16 cellular contexts compared by ENCODE assay signal in genomic region chr2:208515099-208515498, GRCh38.
DNase-seq lines count a peak whose midpoint lies in the region; ATAC-seq and TF ChIP-seq lines count a peak whose summit lies in the region.
"Had no signal": no experiment of that assay in that cellular context is flagged by ENCODE, and none has a peak within 500 bp of the region (broad histone marks: within the 10 kb centered on the region; RNA-seq: fewer than 3 reads in every experiment).

No MANE protein-coding gene starts in this region.

- H3K79me1 ChIP-seq in neuronal stem cell (ENCODE audit: low read depth, low read length): no peaks in the 10 kb centered on the region

- peak overlapping the region; percentile 22 for H3K18ac ChIP-seq in neuronal stem cell (ENCODE audit: low read length)

- no peaks in the 10 kb centered on the region for H3K4me1 ChIP-seq in HEK293 (ENCODE audit: control insufficient read depth, insufficient read depth, low read length)
- H3K4me1 ChIP-seq in neuronal stem cell (ENCODE audit: control insufficient read depth in 2 of 2, insufficient read depth in 1 of 2, low read depth in 1 of 2, low read length in 2 of 2): no peaks in the 10 kb centered on the region
- H3K4me1 ChIP-seq in aorta (ENCODE audit: control insufficient read depth in 1 of 2, insufficient read depth in 2 of 2, low read length in 2 of 2): no peaks in the 10 kb centered on the region
- no peaks in the 10 kb centered on the region for H3K4me1 ChIP-seq in PC-9 (replicated peaks; ENCODE audit: insufficient read depth)
- H3K4me1 ChIP-seq: A549; BLaER1 treated with 17β-estradiol and CSF1 and Interleukin-3, amounts not matched to agents 10 nM and 100 nM; Caco-2 had no signal

- H2BK5ac ChIP-seq in neuronal stem cell (ENCODE audit: low read length): no peak overlapping the region

- H3K36me3 ChIP-seq in HEK293 (ENCODE audit: control insufficient read depth in 2 of 2, insufficient read depth in 1 of 2, low read length in 2 of 2) (no peaks in the 10 kb centered on the region), neuronal stem cell (replicated peaks in 1 of 2; ENCODE audit: control insufficient read depth in 2 of 2, insufficient read depth in 2 of 2, low read length in 2 of 2) (no peaks in the 10 kb centered on the region), aorta (ENCODE audit: control insufficient read depth in 1 of 2, insufficient read depth in 2 of 2, low read length in 1 of 2) (no peaks in the 10 kb centered on the region), PC-9 (ENCODE audit: low read depth) (no peaks in the 10 kb centered on the region)
- H3K36me3 ChIP-seq: BLaER1 treated with 17β-estradiol and CSF1 and Interleukin-3, amounts not matched to agents 10 nM and 100 nM had no signal

- H3F3A ChIP-seq in PC-9 (ENCODE audit: insufficient read depth, low read depth): no peaks in the 10 kb centered on the region

- H2AFZ ChIP-seq in neuronal stem cell (ENCODE audit: low read length): no peak overlapping the region
- H2AFZ ChIP-seq in PC-9: no peak overlapping the region

- no peak overlapping the region for H2BK12ac ChIP-seq in neuronal stem cell (ENCODE audit: low read length)

- H2BK120ac ChIP-seq in neuronal stem cell (ENCODE audit: low read depth, low read length): no peak overlapping the region

- H3K79me2 ChIP-seq in PC-9 (ENCODE audit: low read depth): no peaks in the 10 kb centered on the region

- H3K9ac ChIP-seq in neuronal stem cell (ENCODE audit: low read depth, low read length, poor library complexity): no peak overlapping the region
- H3K9ac ChIP-seq: BLaER1 treated with 17β-estradiol and CSF1 and Interleukin-3, amounts not matched to agents 10 nM and 100 nM had no signal

- H3K9me3 ChIP-seq in HEK293 (ENCODE audit: control insufficient read depth, insufficient read depth, low read depth, low read length): no peaks in the 10 kb centered on the region
- peaks cover 0 to 3% of the 10 kb centered on the region in 2 donors for H3K9me3 ChIP-seq in neuronal stem cell (replicated peaks in 1 of 2; ENCODE audit: control insufficient read depth in 2 of 2, insufficient read depth in 1 of 2, low read depth in 1 of 2, low read length in 2 of 2)
- peaks cover 5% of the 10 kb centered on the region for H3K9me3 ChIP-seq in aorta (ENCODE audit: control insufficient read depth, low read length)
- H3K9me3 ChIP-seq in PC-9 (ENCODE audit: insufficient read depth, low read depth): no peaks in the 10 kb centered on the region
- H3K9me3 ChIP-seq: A549 had no signal

- no peak overlapping the region for H2AK5ac ChIP-seq in neuronal stem cell (ENCODE audit: low read depth, low read length)

- H3K27ac ChIP-seq in HEK293 (ENCODE audit: extremely low read depth, low read depth, low read length) (no peak overlapping the region), neuronal stem cell (replicated peaks; ENCODE audit: low read length) (no peak overlapping the region), aorta (ENCODE audit: low read depth in 1 of 2, low read length in 2 of 2) (no peak overlapping the region), PC-9 (no peak overlapping the region)
- H3K27ac ChIP-seq: 22Rv1; A549; BLaER1 treated with 17β-estradiol and CSF1 and Interleukin-3, amounts not matched to agents 10 nM and 100 nM; C4-2B had no signal

- CTCF ChIA-PET in HEK293 (lab: Yijun Ruan, JAX) (no interaction called here), PC-9 (lab: Charles Lee) (no interaction called here)

- no peak overlapping the region for H3K4me3 ChIP-seq in HEK293 (ENCODE audit: low read depth, low read length)
- peak overlapping the region in 1 of 2 donors; percentile 48 for H3K4me3 ChIP-seq in neuronal stem cell (ENCODE audit: low read length in 2 of 2)
- H3K4me3 ChIP-seq in aorta (ENCODE audit: low read length in 2 of 2): no peak overlapping the region
- H3K4me3 ChIP-seq in PC-9: no peak overlapping the region
- H3K4me3 ChIP-seq: A549; BLaER1 treated with 17β-estradiol and CSF1 and Interleukin-3, amounts not matched to agents 10 nM and 100 nM had no signal

- intact Hi-C loops in aorta (cut with DNase I): no loop called here
- intact Hi-C loops in PC-9 (cut with micrococcal nuclease; ENCODE audit: unreplicated experiment): no loop called here

- H4K20me1 ChIP-seq in PC-9 (ENCODE audit: insufficient read depth): no peaks in the 10 kb centered on the region
- H4K20me1 ChIP-seq: BLaER1 treated with 17β-estradiol and CSF1 and Interleukin-3, amounts not matched to agents 10 nM and 100 nM had no signal

- no peak for DNase-seq in neuronal stem cell (ENCODE audit: low spot score)
- DNase-seq in aorta: no peak
- no peak for DNase-seq in PC-9
- DNase-seq: AML-193; Caco-2; Calu3; CD4-positive, alpha-beta T cell; CD8-positive, alpha-beta T cell; DMS79 treated with DMSO at 0.1 percent for 48 hours; GF-D8 had no signal

- ATAC-seq in aorta (ENCODE audit: low FRiP score) (peak; percentile 26), GM18868 (IDR thresholded peaks at IDR 0.05; ENCODE audit: unreplicated experiment) (no peak)
- ATAC-seq: A549; CD8-positive, alpha-beta T cell had no signal

- no TSS peak for BruUV-seq in PC-9 (replicated peaks; lab: Mats Ljungman, UMichigan)

- no peak overlapping the region for H3K23ac ChIP-seq in neuronal stem cell (ENCODE audit: low read depth, low read length, poor library complexity)

- no peaks in the 10 kb centered on the region for H3K9me2 ChIP-seq in PC-9 (ENCODE audit: insufficient read depth)

- POLR2A ChIA-PET in HEK293 (lab: Yijun Ruan, JAX) (no interaction called here), PC-9 (lab: Charles Lee; ENCODE audit: unreplicated experiment) (no interaction called here)

- no peak for TF ChIP-seq CTCF in HEK293 (tag by site-specific recombination; IDR thresholded peaks at IDR 0.05)
- TF ChIP-seq CTCF in PC-9 (conservative IDR thresholded peaks at IDR 0.05): no peak

- no peak overlapping the region for H2BK15ac ChIP-seq in neuronal stem cell (ENCODE audit: low read length)

- no peak overlapping the region for H3K4ac ChIP-seq in neuronal stem cell (ENCODE audit: low read length)

- WGBS in neuronal stem cell (ENCODE audit: extremely low coverage in 2 of 2, insufficient read length in 2 of 2, insufficient replicate concordance in 1 of 2), 2 donors: no CpG with 5 or more reads among the region's 1 CpG
- 69 to 75% methylated on average over 1 of the region's 1 CpG for WGBS in aorta, 2 donors

- H3K14ac ChIP-seq in neuronal stem cell (ENCODE audit: low read length): no peak overlapping the region

- H3K4me2 ChIP-seq in neuronal stem cell (ENCODE audit: insufficient read depth, low read length, poor library complexity, severe bottlenecking) (no peak overlapping the region), PC-9 (no peak overlapping the region)
- H3K4me2 ChIP-seq: A549; BLaER1 treated with 17β-estradiol and CSF1 and Interleukin-3, amounts not matched to agents 10 nM and 100 nM had no signal

- no peak overlapping the region for H4K91ac ChIP-seq in neuronal stem cell (ENCODE audit: low read depth, low read length, poor library complexity)

- H4K8ac ChIP-seq in neuronal stem cell (ENCODE audit: low read depth, low read length): no peak overlapping the region

- H3K27me3 ChIP-seq in neuronal stem cell (ENCODE audit: control insufficient read depth in 3 of 3, insufficient read depth in 3 of 3, low read depth in 1 of 3, low read length in 3 of 3) (no peaks in the 10 kb centered on the region), aorta (ENCODE audit: control insufficient read depth in 1 of 2, insufficient read depth in 2 of 2, low read length in 1 of 2) (no peaks in the 10 kb centered on the region), PC-9 (ENCODE audit: insufficient read depth, low read depth) (no peaks in the 10 kb centered on the region)
- H3K27me3 ChIP-seq: BLaER1 treated with 17β-estradiol and CSF1 and Interleukin-3, amounts not matched to agents 10 nM and 100 nM had no signal

TF ChIP-seq in HEK293, 187 proteins besides CTCF, POLR2A, EP300 and RAD21:
- TF ChIP-seq ZNF16 (tag by site-specific recombination; IDR thresholded peaks at IDR 0.05; ENCODE audit: low read depth): no peak
- peak; percentile 75 for TF ChIP-seq ZNF585B (tag by site-specific recombination; IDR thresholded peaks at IDR 0.05)
